ENCODE assay signal across 1 cellular context in the genomic region with DNA sequence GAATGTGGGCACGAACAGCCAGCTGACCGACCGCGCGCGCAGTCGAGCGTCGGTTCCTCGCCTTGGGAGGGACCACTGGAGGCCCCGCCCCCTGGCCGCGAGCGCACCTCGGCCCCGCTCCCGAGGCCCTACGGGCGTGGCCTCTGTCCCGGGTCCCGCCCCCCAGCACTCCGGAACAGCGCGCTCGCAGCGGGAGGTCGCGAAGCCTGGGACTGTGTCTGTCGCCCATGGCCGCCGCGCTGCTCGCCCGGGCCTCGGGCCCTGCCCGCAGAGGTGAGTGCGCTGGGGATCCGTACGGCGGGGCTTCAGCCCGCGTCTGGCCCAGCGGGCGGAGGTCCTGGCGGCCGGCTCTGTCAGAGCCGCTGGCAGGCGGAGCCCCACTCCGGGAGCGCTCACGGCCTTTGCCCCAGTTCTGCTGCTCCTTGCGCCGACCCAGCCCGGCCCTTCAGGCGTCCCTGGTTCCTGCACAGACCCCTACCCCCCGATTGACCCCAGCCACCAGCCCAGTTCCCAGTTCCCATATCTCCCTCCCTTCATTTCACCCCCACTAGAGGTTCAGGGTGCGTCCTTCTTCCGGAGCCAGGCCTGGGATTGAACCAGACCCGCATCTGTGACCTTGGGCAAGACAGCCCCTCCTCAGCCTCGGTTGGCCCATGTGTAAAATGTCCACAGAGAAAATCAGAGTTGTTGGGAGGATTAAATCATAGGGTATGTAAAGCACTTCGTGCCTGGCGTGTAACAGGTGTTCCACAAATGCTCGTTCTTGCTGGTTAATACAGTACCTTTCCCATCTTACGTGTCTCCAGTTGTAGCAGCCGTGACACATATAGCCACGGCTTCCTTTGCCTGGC.
A peak's percentile ranks its signal among the peaks of the same experiment; 100 is the strongest.
TF ChIP-seq lines count a peak whose summit lies in the region.

A gene with protein sequence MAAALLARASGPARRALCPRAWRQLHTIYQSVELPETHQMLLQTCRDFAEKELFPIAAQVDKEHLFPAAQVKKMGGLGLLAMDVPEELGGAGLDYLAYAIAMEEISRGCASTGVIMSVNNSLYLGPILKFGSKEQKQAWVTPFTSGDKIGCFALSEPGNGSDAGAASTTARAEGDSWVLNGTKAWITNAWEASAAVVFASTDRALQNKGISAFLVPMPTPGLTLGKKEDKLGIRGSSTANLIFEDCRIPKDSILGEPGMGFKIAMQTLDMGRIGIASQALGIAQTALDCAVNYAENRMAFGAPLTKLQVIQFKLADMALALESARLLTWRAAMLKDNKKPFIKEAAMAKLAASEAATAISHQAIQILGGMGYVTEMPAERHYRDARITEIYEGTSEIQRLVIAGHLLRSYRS (plus strand): TSS at position 168 of the 851 bp plus-strand sequence. CDS start 60 bp downstream, at position 228.

TF ChIP-seq in HepG2, 621 proteins besides CTCF, POLR2A, EP300 and RAD21 (continued from another document):
- TF ChIP-seq ZFX (CRISPR knock-in tag; IDR thresholded peaks at IDR 0.05; ENCODE audit: low read depth) (peak; percentile 92), MEIS2 (CRISPR knock-in tag; IDR thresholded peaks at IDR 0.05) (0 out of 2 replicates have a peak, but pooled peaks have one; percentile 29), POLR2G (IDR thresholded peaks at IDR 0.05; ENCODE audit: low read depth, low read length) (peak; percentile 80), SIN3B (IDR thresholded peaks at IDR 0.05; ENCODE audit: low read length) (no peak), ZNF672 (CRISPR knock-in tag; IDR thresholded peaks at IDR 0.05) (no peak), KDM5B (CRISPR knock-in tag; IDR thresholded peaks at IDR 0.05; ENCODE audit: borderline replicate concordance) (peak; percentile 74; the same call in 1 of the 2 replicates), HOXD1 (CRISPR knock-in tag; IDR thresholded peaks at IDR 0.05) (no peak), ZSCAN30 (CRISPR knock-in tag; IDR thresholded peaks at IDR 0.05) (no peak), YEATS2 (CRISPR knock-in tag; IDR thresholded peaks at IDR 0.05; ENCODE audit: borderline replicate concordance) (no peak), ZNF451 (CRISPR knock-in tag; IDR thresholded peaks at IDR 0.05) (peak; percentile 66), MBD4 (IDR thresholded peaks at IDR 0.05; ENCODE audit: borderline replicate concordance, low read length) (no peak), CBFB (CRISPR knock-in tag; IDR thresholded peaks at IDR 0.05) (peak; percentile 67; the same call in 1 of the 2 replicates), PTBP1 (IDR thresholded peaks at IDR 0.05; ENCODE audit: low read depth, low read length, poor library complexity, severe bottlenecking) (no peak), ZSCAN20 (CRISPR knock-in tag; IDR thresholded peaks at IDR 0.05; ENCODE audit: borderline replicate concordance) (peak; percentile 31; the same call in 1 of the 2 replicates), XRCC5 (optimal IDR thresholded peaks at IDR 0.05; ENCODE audit: low read length) (peak; percentile 48), ZBTB1 (CRISPR knock-in tag; IDR thresholded peaks at IDR 0.05; ENCODE audit: borderline replicate concordance) (no peak), NRL (CRISPR knock-in tag; IDR thresholded peaks at IDR 0.05; ENCODE audit: borderline replicate concordance) (no peak; the same call in 1 of the 2 replicates), SP5 (CRISPR knock-in tag; IDR thresholded peaks at IDR 0.05; ENCODE audit: borderline replicate concordance, low read depth) (peak; percentile 75), TAF1 (CRISPR knock-in tag; IDR thresholded peaks at IDR 0.05) (peak; percentile 79), ZNF569 (CRISPR knock-in tag; IDR thresholded peaks at IDR 0.05; ENCODE audit: borderline replicate concordance) (no peak)
- TF ChIP-seq, protein P1, sequence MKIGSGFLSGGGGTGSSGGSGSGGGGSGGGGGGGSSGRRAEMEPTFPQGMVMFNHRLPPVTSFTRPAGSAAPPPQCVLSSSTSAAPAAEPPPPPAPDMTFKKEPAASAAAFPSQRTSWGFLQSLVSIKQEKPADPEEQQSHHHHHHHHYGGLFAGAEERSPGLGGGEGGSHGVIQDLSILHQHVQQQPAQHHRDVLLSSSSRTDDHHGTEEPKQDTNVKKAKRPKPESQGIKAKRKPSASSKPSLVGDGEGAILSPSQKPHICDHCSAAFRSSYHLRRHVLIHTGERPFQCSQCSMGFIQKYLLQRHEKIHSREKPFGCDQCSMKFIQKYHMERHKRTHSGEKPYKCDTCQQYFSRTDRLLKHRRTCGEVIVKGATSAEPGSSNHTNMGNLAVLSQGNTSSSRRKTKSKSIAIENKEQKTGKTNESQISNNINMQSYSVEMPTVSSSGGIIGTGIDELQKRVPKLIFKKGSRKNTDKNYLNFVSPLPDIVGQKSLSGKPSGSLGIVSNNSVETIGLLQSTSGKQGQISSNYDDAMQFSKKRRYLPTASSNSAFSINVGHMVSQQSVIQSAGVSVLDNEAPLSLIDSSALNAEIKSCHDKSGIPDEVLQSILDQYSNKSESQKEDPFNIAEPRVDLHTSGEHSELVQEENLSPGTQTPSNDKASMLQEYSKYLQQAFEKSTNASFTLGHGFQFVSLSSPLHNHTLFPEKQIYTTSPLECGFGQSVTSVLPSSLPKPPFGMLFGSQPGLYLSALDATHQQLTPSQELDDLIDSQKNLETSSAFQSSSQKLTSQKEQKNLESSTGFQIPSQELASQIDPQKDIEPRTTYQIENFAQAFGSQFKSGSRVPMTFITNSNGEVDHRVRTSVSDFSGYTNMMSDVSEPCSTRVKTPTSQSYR (CRISPR knock-in tag; IDR thresholded peaks at IDR 0.05; ENCODE audit: borderline replicate concordance): no peak
- TF ChIP-seq, protein P2, sequence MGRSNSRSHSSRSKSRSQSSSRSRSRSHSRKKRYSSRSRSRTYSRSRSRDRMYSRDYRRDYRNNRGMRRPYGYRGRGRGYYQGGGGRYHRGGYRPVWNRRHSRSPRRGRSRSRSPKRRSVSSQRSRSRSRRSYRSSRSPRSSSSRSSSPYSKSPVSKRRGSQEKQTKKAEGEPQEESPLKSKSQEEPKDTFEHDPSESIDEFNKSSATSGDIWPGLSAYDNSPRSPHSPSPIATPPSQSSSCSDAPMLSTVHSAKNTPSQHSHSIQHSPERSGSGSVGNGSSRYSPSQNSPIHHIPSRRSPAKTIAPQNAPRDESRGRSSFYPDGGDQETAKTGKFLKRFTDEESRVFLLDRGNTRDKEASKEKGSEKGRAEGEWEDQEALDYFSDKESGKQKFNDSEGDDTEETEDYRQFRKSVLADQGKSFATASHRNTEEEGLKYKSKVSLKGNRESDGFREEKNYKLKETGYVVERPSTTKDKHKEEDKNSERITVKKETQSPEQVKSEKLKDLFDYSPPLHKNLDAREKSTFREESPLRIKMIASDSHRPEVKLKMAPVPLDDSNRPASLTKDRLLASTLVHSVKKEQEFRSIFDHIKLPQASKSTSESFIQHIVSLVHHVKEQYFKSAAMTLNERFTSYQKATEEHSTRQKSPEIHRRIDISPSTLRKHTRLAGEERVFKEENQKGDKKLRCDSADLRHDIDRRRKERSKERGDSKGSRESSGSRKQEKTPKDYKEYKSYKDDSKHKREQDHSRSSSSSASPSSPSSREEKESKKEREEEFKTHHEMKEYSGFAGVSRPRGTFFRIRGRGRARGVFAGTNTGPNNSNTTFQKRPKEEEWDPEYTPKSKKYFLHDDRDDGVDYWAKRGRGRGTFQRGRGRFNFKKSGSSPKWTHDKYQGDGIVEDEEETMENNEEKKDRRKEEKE (IDR thresholded peaks at IDR 0.05): no peak
- TF ChIP-seq, protein P3, sequence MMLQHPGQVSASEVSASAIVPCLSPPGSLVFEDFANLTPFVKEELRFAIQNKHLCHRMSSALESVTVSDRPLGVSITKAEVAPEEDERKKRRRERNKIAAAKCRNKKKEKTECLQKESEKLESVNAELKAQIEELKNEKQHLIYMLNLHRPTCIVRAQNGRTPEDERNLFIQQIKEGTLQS (CRISPR knock-in tag; IDR thresholded peaks at IDR 0.05): peak; percentile 33; the same call in 1 of the 2 replicates
- TF ChIP-seq, protein P4, sequence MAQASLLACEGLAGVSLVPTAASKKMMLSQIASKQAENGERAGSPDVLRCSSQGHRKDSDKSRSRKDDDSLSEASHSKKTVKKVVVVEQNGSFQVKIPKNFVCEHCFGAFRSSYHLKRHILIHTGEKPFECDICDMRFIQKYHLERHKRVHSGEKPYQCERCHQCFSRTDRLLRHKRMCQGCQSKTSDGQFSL (CRISPR knock-in tag; IDR thresholded peaks at IDR 0.05): no peak
- TF ChIP-seq, protein P5, sequence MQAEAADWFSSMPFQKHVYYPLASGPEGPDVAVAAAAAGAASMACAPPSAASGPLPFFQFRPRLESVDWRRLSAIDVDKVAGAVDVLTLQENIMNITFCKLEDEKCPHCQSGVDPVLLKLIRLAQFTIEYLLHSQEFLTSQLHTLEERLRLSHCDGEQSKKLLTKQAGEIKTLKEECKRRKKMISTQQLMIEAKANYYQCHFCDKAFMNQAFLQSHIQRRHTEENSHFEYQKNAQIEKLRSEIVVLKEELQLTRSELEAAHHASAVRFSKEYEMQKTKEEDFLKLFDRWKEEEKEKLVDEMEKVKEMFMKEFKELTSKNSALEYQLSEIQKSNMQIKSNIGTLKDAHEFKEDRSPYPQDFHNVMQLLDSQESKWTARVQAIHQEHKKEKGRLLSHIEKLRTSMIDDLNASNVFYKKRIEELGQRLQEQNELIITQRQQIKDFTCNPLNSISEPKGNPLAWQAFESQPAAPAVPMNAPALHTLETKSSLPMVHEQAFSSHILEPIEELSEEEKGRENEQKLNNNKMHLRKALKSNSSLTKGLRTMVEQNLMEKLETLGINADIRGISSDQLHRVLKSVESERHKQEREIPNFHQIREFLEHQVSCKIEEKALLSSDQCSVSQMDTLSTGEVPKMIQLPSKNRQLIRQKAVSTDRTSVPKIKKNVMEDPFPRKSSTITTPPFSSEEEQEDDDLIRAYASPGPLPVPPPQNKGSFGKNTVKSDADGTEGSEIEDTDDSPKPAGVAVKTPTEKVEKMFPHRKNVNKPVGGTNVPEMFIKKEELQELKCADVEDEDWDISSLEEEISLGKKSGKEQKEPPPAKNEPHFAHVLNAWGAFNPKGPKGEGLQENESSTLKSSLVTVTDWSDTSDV (CRISPR knock-in tag; IDR thresholded peaks at IDR 0.05): 0 out of 2 replicates have a peak, but pooled peaks have one; percentile 65
